2 cellular contexts compared by ENCODE assay signal in the genomic region with DNA sequence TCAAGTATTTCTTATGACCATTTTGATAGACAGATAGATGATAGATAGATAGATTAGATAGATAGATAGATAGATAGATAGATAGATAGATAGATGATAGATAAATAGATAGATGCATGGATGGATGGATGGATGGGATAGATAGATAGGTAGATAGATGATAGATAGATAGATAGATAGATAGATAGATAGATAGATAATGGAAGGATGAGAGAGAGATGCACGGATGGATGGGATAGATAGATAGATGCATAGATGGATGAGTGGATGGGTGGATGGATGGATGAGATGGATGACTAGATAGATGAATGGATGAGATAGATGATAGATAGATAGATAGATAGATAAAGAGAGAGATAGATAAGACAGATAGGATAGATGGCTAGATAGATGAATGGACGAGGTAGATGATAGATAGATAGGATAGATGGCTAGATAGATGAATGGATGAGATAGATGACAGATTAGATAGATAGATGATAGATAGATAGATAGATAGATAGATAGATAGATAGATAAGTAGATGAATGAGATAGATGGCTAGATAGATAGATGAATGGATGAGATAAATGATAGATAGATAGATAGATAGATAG. TPM values are rescaled to one million over a fixed set of nuclear protein-coding genes. Genes with fewer than 3 reads are reported as not detected.
"Had no signal": no experiment of that assay in that cellular context is flagged by ENCODE, and none has a peak within 500 bp of the region (broad histone marks: within the 10 kb centered on the region; RNA-seq: fewer than 3 reads in every experiment).

No MANE protein-coding gene starts in this region.

RNA-seq across cellular contexts. Expression of a gene that starts 24.9 kb away (rescaled TPM):
- total RNA-seq: GM23248, HFFc6 had no signal
- polyA plus RNA-seq: GM23248 had no signal
